ENCODE assay signal across 8 cellular contexts in genomic region chr19:51607920-51608562, GRCh38. TPM values are rescaled to one million over a fixed set of nuclear protein-coding genes. Genes with fewer than 3 reads are reported as not detected.
DNase-seq lines count a peak whose midpoint lies in the region; ATAC-seq and TF ChIP-seq lines count a peak whose summit lies in the region.

No MANE protein-coding gene starts in this region.

- no peak overlapping the region for H3K4me3 ChIP-seq in right atrium auricular region

- peak; percentile 22 for ATAC-seq in sciatic nerve
- ATAC-seq in HG03108 (IDR thresholded peaks at IDR 0.05; ENCODE audit: unreplicated experiment): no peak

- H3K27me3 Mint-ChIP-seq in activated naive CD8-positive, alpha-beta T cell treated with anti-CD3 and anti-CD28 coated beads for 36 hours: peaks cover 10% of the 10 kb centered on the region

- DNase-seq in SIG-M5 treated with dmso at 0.1 percent for 504 hours (lab: John Stamatoyannopoulos, UW; ENCODE audit: unreplicated experiment) (peak; percentile 72), SIG-M5 (lab: John Stamatoyannopoulos, UW) (no peak), SHP77 treated with DMSO at 0.1 percent for 48 hours (lab: John Stamatoyannopoulos, UW) (peak; percentile 0), right atrium auricular region (ENCODE audit: low spot score) (no peak), sciatic nerve (ENCODE audit: low spot score) (peak; percentile 86), NCI-H446 treated with DMSO at 0.1 percent for 48 hours (lab: John Stamatoyannopoulos, UW) (no peak)
- DNase-seq in activated naive CD8-positive, alpha-beta T cell treated with anti-CD3 and anti-CD28 coated beads for 36 hours: peak; percentile 58

- peaks cover 15% of the 10 kb centered on the region for H3K9me3 Mint-ChIP-seq in activated naive CD8-positive, alpha-beta T cell treated with anti-CD3 and anti-CD28 coated beads for 36 hours

- H3K27ac ChIP-seq in right atrium auricular region: no peak overlapping the region

- intact Hi-C loops in sciatic nerve (cut with DNase I): no loop called here

- TF ChIP-seq CTCF in right atrium auricular region (IDR thresholded peaks at IDR 0.05): peak; percentile 12 to 64

- peaks cover 10% of the 10 kb centered on the region for H3K4me1 Mint-ChIP-seq in activated naive CD8-positive, alpha-beta T cell treated with anti-CD3 and anti-CD28 coated beads for 36 hours

- no peak overlapping the region for H3K27ac Mint-ChIP-seq in activated naive CD8-positive, alpha-beta T cell treated with anti-CD3 and anti-CD28 coated beads for 36 hours

- H3K4me3 Mint-ChIP-seq in activated naive CD8-positive, alpha-beta T cell treated with anti-CD3 and anti-CD28 coated beads for 36 hours: no peak overlapping the region

- H3K4me1 ChIP-seq in right atrium auricular region: no peaks in the 10 kb centered on the region

- peaks cover 0 to 5% of the 10 kb centered on the region in 2 donors for H3K9me3 ChIP-seq in right atrium auricular region

- H3K27me3 ChIP-seq in right atrium auricular region: no peaks in the 10 kb centered on the region

- H3K36me3 Mint-ChIP-seq in activated naive CD8-positive, alpha-beta T cell treated with anti-CD3 and anti-CD28 coated beads for 36 hours: peaks cover 9% of the 10 kb centered on the region

- H3K36me3 ChIP-seq in right atrium auricular region: no peaks in the 10 kb centered on the region

RNA-seq across cellular contexts. Expression of gene SIGLEC5, which starts 22.2 kb away (rescaled TPM):
- not detected for total RNA-seq in activated naive CD8-positive, alpha-beta T cell treated with anti-CD3 and anti-CD28 coated beads for 36 hours
- total RNA-seq in right atrium auricular region (1 to 10 TPM in 1 of 2 donors, not detected in 1; 1.7 TPM), sciatic nerve (not detected)

RNA-seq across cellular contexts. Expression of gene ZNF175, which starts 37.0 kb away (rescaled TPM):
- 10 to 100 TPM in 1 of 2 experiments, 1 to 10 TPM in 1; 8.9 to 10.1 TPM for total RNA-seq in activated naive CD8-positive, alpha-beta T cell treated with anti-CD3 and anti-CD28 coated beads for 36 hours
- total RNA-seq in right atrium auricular region (1 to 10 TPM; 3.0 to 4.6 TPM), sciatic nerve (17.9 TPM)

RNA-seq across cellular contexts. Expression of gene SIGLEC14, which starts 38.6 kb away (rescaled TPM):
- total RNA-seq in activated naive CD8-positive, alpha-beta T cell treated with anti-CD3 and anti-CD28 coated beads for 36 hours: under 1 TPM; 0.14 to 0.36 TPM
- under 1 TPM; 0.26 to 0.31 TPM for total RNA-seq in right atrium auricular region
- total RNA-seq in sciatic nerve: 4.1 TPM

Comparison
In these comparisons a context has a peak if more than half of its experiments do, and no peak if none do; other contexts are left out.
1. DNase-seq: peak in SIG-M5 treated with dmso at 0.1 percent for 504 hours (single experiment), SHP77 treated with DMSO at 0.1 percent for 48 hours (single experiment), activated naive CD8-positive, alpha-beta T cell treated with anti-CD3 and anti-CD28 coated beads for 36 hours (single experiment) and sciatic nerve (single experiment); none in SIG-M5 (single experiment), right atrium auricular region (single experiment) and NCI-H446 treated with DMSO at 0.1 percent for 48 hours (single experiment).